Comparison of ENCODE assay signal across 21 cellular contexts in the genomic region with DNA sequence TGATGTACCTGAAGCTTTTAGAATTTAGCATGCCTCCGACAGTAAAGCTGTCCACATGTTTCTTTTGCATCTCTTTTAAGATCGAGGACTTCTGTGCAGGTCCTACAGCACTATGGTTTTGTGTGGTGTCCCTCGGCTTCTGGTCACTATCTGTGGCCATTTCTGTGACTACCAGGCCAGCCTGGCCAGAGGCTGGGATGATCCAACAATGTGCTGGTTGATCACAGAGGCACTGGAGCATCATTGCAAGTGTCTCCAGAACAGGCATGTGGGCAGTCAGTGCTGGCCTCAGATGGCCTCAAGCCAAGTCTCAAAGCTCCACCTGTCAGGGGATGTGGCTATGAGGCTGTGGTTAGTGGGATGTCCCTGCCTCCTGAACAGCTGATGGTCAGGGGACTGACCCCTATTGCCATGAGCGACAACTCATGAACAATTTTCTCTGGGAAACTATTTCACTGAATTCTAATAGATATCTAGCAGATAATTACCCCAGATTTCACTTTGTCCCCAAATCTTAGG.
"Had no signal": no experiment of that assay in that cellular context is flagged by ENCODE, and none has a peak within 500 bp of the region (broad histone marks: within the 10 kb centered on the region; RNA-seq: fewer than 3 reads in every experiment).

No MANE protein-coding gene starts in this region.

- H3K4me1 ChIP-seq: adrenal gland, heart right ventricle, sigmoid colon, spleen, upper lobe of right lung had no signal

- H3K36me3 ChIP-seq: adrenal gland, heart right ventricle, sigmoid colon, spleen, upper lobe of right lung had no signal

- H3K9me3 ChIP-seq: adrenal gland, upper lobe of right lung had no signal

- DNase-seq: activated CD8-positive, alpha-beta memory T cell treated with anti-CD3 and anti-CD28 coated beads, Interleukin-2, amount 50 U/mL, for 48 hours; activated naive CD4-positive, alpha-beta T cell; activated T-cell treated with anti-CD3 and anti-CD28 coated beads, Interleukin-2, amount 50 U/mL, for 4 hours; adrenal gland; central memory CD4-positive, alpha-beta T cell; cortex of kidney; foreskin fibroblast; heart right ventricle; left colon; mesendoderm; mucosa of descending colon; naive thymus-derived CD4-positive, alpha-beta T cell; occipital lobe; retina; sigmoid colon; spleen; stimulated activated CD4-positive, alpha-beta T cell treated with anti-CD3 and anti-CD28 coated beads, Interleukin-4, amount 100 ng/mL, for 24 hours; stimulated activated naive CD8-positive, alpha-beta T cell treated with anti-CD3 and anti-CD28 coated beads, Interleukin-15, Interleukin-2, amounts not matched to agents 100 U/mL and 50 U/mL, for 24 hours; T-helper 9 cell; upper lobe of right lung had no signal

- ATAC-seq: activated T-cell treated with anti-CD3 and anti-CD28 coated beads, Interleukin-2, amount 50 U/mL, for 4 hours; heart right ventricle; left colon; mucosa of descending colon; naive thymus-derived CD4-positive, alpha-beta T cell; stimulated activated naive CD8-positive, alpha-beta T cell treated with anti-CD3 and anti-CD28 coated beads, Interleukin-15, Interleukin-2, amounts not matched to agents 100 U/mL and 50 U/mL, for 24 hours; upper lobe of right lung; WTC11 had no signal

- H3K27me3 ChIP-seq: adrenal gland, heart right ventricle, sigmoid colon, upper lobe of right lung had no signal

- H3K27ac ChIP-seq: adrenal gland, heart right ventricle, sigmoid colon, spleen, upper lobe of right lung had no signal

- H3K4me3 ChIP-seq: adrenal gland, heart right ventricle, mucosa of descending colon, sigmoid colon, spleen, upper lobe of right lung had no signal
